In the genomic region with DNA sequence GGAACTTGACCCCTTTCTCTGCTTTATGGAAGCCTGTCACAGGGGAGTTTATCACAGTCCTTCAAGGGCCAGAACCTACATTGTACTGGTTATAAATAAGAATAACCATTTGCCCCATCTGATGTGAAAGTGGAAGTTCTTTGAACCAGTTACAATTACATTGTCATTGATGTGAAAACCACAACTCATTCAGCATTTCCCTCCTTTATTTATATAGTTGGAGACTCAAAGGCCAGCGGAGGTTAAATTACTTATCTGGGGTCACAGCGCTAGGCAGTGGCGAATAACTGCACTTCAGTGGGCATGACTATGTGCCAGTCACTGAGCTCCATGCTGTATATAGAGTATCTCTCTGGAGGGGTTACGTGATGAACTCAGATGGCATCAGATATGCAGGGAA, we compare ENCODE assay signal across 16 cellular contexts.
DNase-seq lines count a peak whose midpoint lies in the region; ATAC-seq, FAIRE-seq and TF ChIP-seq lines count a peak whose summit lies in the region.
"Had no signal": no experiment of that assay in that cellular context is flagged by ENCODE, and none has a peak within 500 bp of the region (broad histone marks: within the 10 kb centered on the region; RNA-seq: fewer than 3 reads in every experiment).

No MANE protein-coding gene starts in this region.

- no peak overlapping the region; a peak in 1 of 4 replicates for H3K9ac ChIP-seq in K562 (ENCODE audit: insufficient read depth in 1 of 2, low read depth in 2 of 2, low read length in 2 of 2)

- H3K36me3 Mint-ChIP-seq in progenitor cell of endocrine pancreas (ENCODE audit: insufficient read depth), result no peaks in the 10 kb centered on the region

- BruUV-seq in K562 (replicated peaks; lab: Mats Ljungman, UMichigan), result no TSS peak

- in situ Hi-C loops in K562 (cut with MboI), result no loop called here

- intact Hi-C loops in K562 (cut with micrococcal nuclease), result no loop called here

- no peak overlapping the region for H3K4me3 Mint-ChIP-seq in progenitor cell of endocrine pancreas (ENCODE audit: low read depth)
- H3K4me3 Mint-ChIP-seq: activated naive CD8-positive, alpha-beta T cell treated with anti-CD3 and anti-CD28 coated beads, Interleukin-2, amount 10 ng/mL, durations not matched to agents 7 days and 5 days; central memory CD8-positive, alpha-beta T cell had no signal

- H3K4me2 ChIP-seq in K562 (ENCODE audit: insufficient read depth, low read length), result no peak overlapping the region
- H3K4me2 ChIP-seq: hepatocyte had no signal

- WGBS in K562 (ENCODE audit: insufficient coverage, low coverage, missing lambda C conversion rate), result 46% methylated on average over 4 of the region's 4 CpGs

- FAIRE-seq in K562 (lab: Jason Lieb, UNC), result no peak

- no peaks in the 10 kb centered on the region for H3K27me3 Mint-ChIP-seq in progenitor cell of endocrine pancreas
- H3K27me3 Mint-ChIP-seq: activated naive CD8-positive, alpha-beta T cell treated with anti-CD3 and anti-CD28 coated beads, Interleukin-2, amount 10 ng/mL, durations not matched to agents 7 days and 5 days had no signal

- H3K79me2 ChIP-seq in K562 (ENCODE audit: control insufficient read depth, insufficient read depth, low read length), result no peaks in the 10 kb centered on the region
- H3K79me2 ChIP-seq: hepatocyte had no signal

- POLR2A ChIA-PET in K562 (lab: Yijun Ruan, JAX), result interaction anchor here (0.9 kb wide), 1 partner anchor 61 kb away, joined by 4 read pairs; a partner anchor contains a TSS

- no peak for TF ChIP-seq RAD21 in K562 (CRISPR knock-in tag; conservative IDR thresholded peaks at IDR 0.05 in 1 of 2, IDR thresholded peaks at IDR 0.05 in 1 of 2)

- DNase-seq in K562 (ENCODE audit: extremely low read depth in 1 of 4, low spot score in 3 of 4) (no peak), progenitor cell of endocrine pancreas (ENCODE audit: low spot score, unreplicated experiment) (no peak), foreskin keratinocyte (no peak), ureter (ENCODE audit: low spot score) (no peak)
- DNase-seq: activated naive CD8-positive, alpha-beta T cell treated with anti-CD3 and anti-CD28 coated beads, Interleukin-2, amount 10 ng/mL, durations not matched to agents 7 days and 5 days; EL; NCI-H1436; NCI-H510A; testis had no signal

- TF ChIP-seq EP300 in K562 (IDR thresholded peaks at IDR 0.05; ENCODE audit: low read length), result no peak

- H3K36me3 ChIP-seq in K562 (ENCODE audit: control insufficient read depth, insufficient read depth, low read length), result no peaks in the 10 kb centered on the region

- TF ChIP-seq POLR2A in K562 (conservative IDR thresholded peaks at IDR 0.05), result no peak

- no peaks in the 10 kb centered on the region for H3K9me1 ChIP-seq in K562 (ENCODE audit: control insufficient read depth, insufficient read depth, low read length)

- CTCF ChIA-PET in K562 (lab: Yijun Ruan, JAX; ENCODE audit: low intra/inter-chr PET ratio), result no interaction called here

- H3K9me3 Mint-ChIP-seq in progenitor cell of endocrine pancreas (ENCODE audit: low read depth), result no peaks in the 10 kb centered on the region
- H3K9me3 Mint-ChIP-seq: central memory CD8-positive, alpha-beta T cell had no signal

- no peaks in the 10 kb centered on the region for H4K20me1 ChIP-seq in K562 (replicated peaks; ENCODE audit: control insufficient read depth, insufficient read depth, low read length)

- no peak overlapping the region for H3K4me3 ChIP-seq in K562
- H3K4me3 ChIP-seq: hepatocyte, testis had no signal

- peak; percentile 68 for ATAC-seq in GM18867 (IDR thresholded peaks at IDR 0.05; ENCODE audit: unreplicated experiment)
- ATAC-seq in GM21786 (IDR thresholded peaks at IDR 0.05; ENCODE audit: unreplicated experiment), result peak; percentile 63
- peak; percentile 71 for ATAC-seq in HG03342 (IDR thresholded peaks at IDR 0.05; ENCODE audit: unreplicated experiment)
- no peak for ATAC-seq in K562
- no peak for ATAC-seq in GM21737 (IDR thresholded peaks at IDR 0.05; ENCODE audit: unreplicated experiment)
- no peak for ATAC-seq in foreskin keratinocyte

- no peak overlapping the region for H3K27ac Mint-ChIP-seq in progenitor cell of endocrine pancreas
- H3K27ac Mint-ChIP-seq: activated naive CD8-positive, alpha-beta T cell treated with anti-CD3 and anti-CD28 coated beads, Interleukin-2, amount 10 ng/mL, durations not matched to agents 7 days and 5 days had no signal

- H3K27ac ChIP-seq in K562 (ENCODE audit: extremely low read depth, low read depth, low read length), result no peak overlapping the region
- H3K27ac ChIP-seq in foreskin keratinocyte, result no peak overlapping the region
- H3K27ac ChIP-seq: C4-2B, hepatocyte, testis had no signal

- no peaks in the 10 kb centered on the region; a peak in 2 of 5 replicates for H3K27me3 ChIP-seq in K562 (ENCODE audit: control insufficient read depth in 2 of 2, insufficient read depth in 2 of 2, low read length in 2 of 2)
- H3K27me3 ChIP-seq in foreskin keratinocyte, result no peaks in the 10 kb centered on the region
- H3K27me3 ChIP-seq: hepatocyte, testis had no signal

- no peaks in the 10 kb centered on the region for H3K4me1 ChIP-seq in K562 (replicated peaks in 1 of 2; ENCODE audit: control insufficient read depth in 2 of 2, insufficient read depth in 2 of 2, low read length in 2 of 2)
- no peaks in the 10 kb centered on the region for H3K4me1 ChIP-seq in foreskin keratinocyte
- H3K4me1 ChIP-seq: testis had no signal

- no peaks in the 10 kb centered on the region for H3K9me3 ChIP-seq in K562 (replicated peaks; ENCODE audit: control insufficient read depth, insufficient read depth, low read depth, low read length)
- H3K9me3 ChIP-seq: testis had no signal

- peak overlapping the region; percentile 24; the same call in 1 of the 2 replicates for H2AFZ ChIP-seq in K562 (ENCODE audit: low read depth, low read length)
- H2AFZ ChIP-seq: hepatocyte had no signal

- TF ChIP-seq CTCF in K562 (IDR thresholded peaks at IDR 0.05 in 2 of 3, conservative IDR thresholded peaks at IDR 0.05 in 1 of 3; ENCODE audit: insufficient read depth in 2 of 3, low read depth in 1 of 3, low read length in 3 of 3) (no peak), progenitor cell of endocrine pancreas (IDR thresholded peaks at IDR 0.05; ENCODE audit: unreplicated experiment) (no peak), foreskin keratinocyte (conservative IDR thresholded peaks at IDR 0.05) (no peak)

- no peaks in the 10 kb centered on the region for H3K4me1 Mint-ChIP-seq in progenitor cell of endocrine pancreas (ENCODE audit: low read depth)

TF ChIP-seq in K562, 482 proteins besides CTCF, POLR2A, EP300 and RAD21:
- TF ChIP-seq KDM1A (IDR thresholded peaks at IDR 0.05) (no peak), TCF3 (CRISPR knock-in tag; IDR thresholded peaks at IDR 0.05) (no peak), NR2F6 (CRISPR knock-in tag; IDR thresholded peaks at IDR 0.05) (no peak), CAMTA2 (CRISPR knock-in tag; conservative IDR thresholded peaks at IDR 0.05) (no peak), TSC22D4 (tag; IDR thresholded peaks at IDR 0.05) (no peak), THRAP3 (IDR thresholded peaks at IDR 0.05; ENCODE audit: borderline replicate concordance) (no peak), ZNF174 (CRISPR knock-in tag; IDR thresholded peaks at IDR 0.05) (no peak), ZBTB8A (IDR thresholded peaks at IDR 0.05; ENCODE audit: partially characterized antibody) (no peak), RHOXF2B (CRISPR knock-in tag; conservative IDR thresholded peaks at IDR 0.05) (no peak), ZNF165 (CRISPR knock-in tag; IDR thresholded peaks at IDR 0.05; ENCODE audit: borderline replicate concordance) (no peak), HNRNPL (IDR thresholded peaks at IDR 0.05; ENCODE audit: low read depth, low read length) (no peak), HDAC2 (IDR thresholded peaks at IDR 0.05) (no peak), ZNF583 (CRISPR knock-in tag; IDR thresholded peaks at IDR 0.05) (no peak), POLR2AphosphoS5 (IDR thresholded peaks at IDR 0.05; ENCODE audit: control insufficient read depth, insufficient read depth, low read depth, low read length) (no peak), ILF3 (IDR thresholded peaks at IDR 0.05; ENCODE audit: borderline replicate concordance) (no peak)
- TF ChIP-seq, protein P1, sequence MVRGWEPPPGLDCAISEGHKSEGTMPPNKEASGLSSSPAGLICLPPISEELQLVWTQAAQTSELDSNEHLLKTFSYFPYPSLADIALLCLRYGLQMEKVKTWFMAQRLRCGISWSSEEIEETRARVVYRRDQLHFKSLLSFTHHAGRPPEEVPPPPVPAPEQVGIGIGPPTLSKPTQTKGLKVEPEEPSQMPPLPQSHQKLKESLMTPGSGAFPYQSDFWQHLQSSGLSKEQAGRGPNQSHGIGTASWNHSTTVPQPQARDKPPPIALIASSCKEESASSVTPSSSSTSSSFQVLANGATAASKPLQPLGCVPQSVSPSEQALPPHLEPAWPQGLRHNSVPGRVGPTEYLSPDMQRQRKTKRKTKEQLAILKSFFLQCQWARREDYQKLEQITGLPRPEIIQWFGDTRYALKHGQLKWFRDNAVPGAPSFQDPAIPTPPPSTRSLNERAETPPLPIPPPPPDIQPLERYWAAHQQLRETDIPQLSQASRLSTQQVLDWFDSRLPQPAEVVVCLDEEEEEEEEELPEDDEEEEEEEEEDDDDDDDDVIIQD (CRISPR knock-in tag; IDR thresholded peaks at IDR 0.05), result no peak
- TF ChIP-seq, protein P2, sequence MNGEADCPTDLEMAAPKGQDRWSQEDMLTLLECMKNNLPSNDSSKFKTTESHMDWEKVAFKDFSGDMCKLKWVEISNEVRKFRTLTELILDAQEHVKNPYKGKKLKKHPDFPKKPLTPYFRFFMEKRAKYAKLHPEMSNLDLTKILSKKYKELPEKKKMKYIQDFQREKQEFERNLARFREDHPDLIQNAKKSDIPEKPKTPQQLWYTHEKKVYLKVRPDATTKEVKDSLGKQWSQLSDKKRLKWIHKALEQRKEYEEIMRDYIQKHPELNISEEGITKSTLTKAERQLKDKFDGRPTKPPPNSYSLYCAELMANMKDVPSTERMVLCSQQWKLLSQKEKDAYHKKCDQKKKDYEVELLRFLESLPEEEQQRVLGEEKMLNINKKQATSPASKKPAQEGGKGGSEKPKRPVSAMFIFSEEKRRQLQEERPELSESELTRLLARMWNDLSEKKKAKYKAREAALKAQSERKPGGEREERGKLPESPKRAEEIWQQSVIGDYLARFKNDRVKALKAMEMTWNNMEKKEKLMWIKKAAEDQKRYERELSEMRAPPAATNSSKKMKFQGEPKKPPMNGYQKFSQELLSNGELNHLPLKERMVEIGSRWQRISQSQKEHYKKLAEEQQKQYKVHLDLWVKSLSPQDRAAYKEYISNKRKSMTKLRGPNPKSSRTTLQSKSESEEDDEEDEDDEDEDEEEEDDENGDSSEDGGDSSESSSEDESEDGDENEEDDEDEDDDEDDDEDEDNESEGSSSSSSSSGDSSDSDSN (IDR thresholded peaks at IDR 0.05; ENCODE audit: borderline replicate concordance in 1 of 2, low read depth in 2 of 2, low read length in 2 of 2), result no peak

Comparison
In these comparisons a context has a peak if more than half of its experiments do, and no peak if none do; other contexts are left out.
1. ATAC-seq: peak in GM18867 (single experiment), GM21786 (single experiment) and HG03342 (single experiment); none in K562 (single experiment), GM21737 (single experiment) and foreskin keratinocyte (single experiment).